In the genomic region with DNA sequence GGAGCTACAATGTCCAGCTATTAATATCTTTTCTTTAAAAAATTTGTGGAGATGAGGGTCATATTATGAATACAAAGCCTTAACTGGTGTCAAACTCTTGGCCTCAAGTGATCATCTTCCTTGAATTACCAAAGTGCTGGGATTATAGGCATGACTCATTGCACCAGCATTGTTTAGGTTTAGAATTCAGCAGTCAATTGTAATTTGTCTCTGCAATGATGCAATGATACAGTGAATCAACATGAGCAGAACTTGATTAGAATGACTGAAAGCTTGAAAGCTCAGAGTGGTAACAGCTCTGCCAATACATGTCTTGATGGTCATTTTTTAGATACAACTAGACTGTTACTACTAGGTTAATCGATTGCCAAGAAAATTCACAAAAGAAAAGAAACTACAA, we compare ENCODE assay signal across 16 cellular contexts.
A peak's percentile ranks its signal among the peaks of the same experiment; 100 is the strongest.
DNase-seq lines count a peak whose midpoint lies in the region; ATAC-seq, FAIRE-seq and TF ChIP-seq lines count a peak whose summit lies in the region.
"Had no signal": no experiment of that assay in that cellular context is flagged by ENCODE, and none has a peak within 500 bp of the region (broad histone marks: within the 10 kb centered on the region; RNA-seq: fewer than 3 reads in every experiment).

No MANE protein-coding gene starts in this region.

- H3K4me2 ChIP-seq in GM23248 (ENCODE audit: unreplicated experiment) (no peak overlapping the region), mesenchymal stem cell (ENCODE audit: low read length, poor library complexity, severe bottlenecking) (no peak overlapping the region), MM.1S (ENCODE audit: low read depth, low read length) (no peak overlapping the region)
- H3K4me2 ChIP-seq: smooth muscle cell had no signal

- H2AK5ac ChIP-seq in mesenchymal stem cell (ENCODE audit: low read length, severe bottlenecking): no peak overlapping the region

- H4K8ac ChIP-seq in mesenchymal stem cell (ENCODE audit: low read length): no peak overlapping the region

- H4K20me1 ChIP-seq in GM23248 (ENCODE audit: insufficient read depth) (no peaks in the 10 kb centered on the region), MM.1S (ENCODE audit: insufficient read depth, low read length) (no peaks in the 10 kb centered on the region)

- H3F3A ChIP-seq in GM23248 (ENCODE audit: insufficient read depth) (peaks cover 5% of the 10 kb centered on the region; the same call in 1 of the 2 replicates), MM.1S (ENCODE audit: insufficient read depth, low read length) (no peaks in the 10 kb centered on the region)

- in situ Hi-C loops in GM23248 (cut with MboI): no loop called here

- no peak overlapping the region for H4K91ac ChIP-seq in mesenchymal stem cell (ENCODE audit: low read length)

- 0 out of 2 replicates have a peak overlapping the region, but pooled peaks have one; percentile 9 for H2AFZ ChIP-seq in GM23248
- H2AFZ ChIP-seq in mesenchymal stem cell (ENCODE audit: low read depth, low read length): no peak overlapping the region
- H2AFZ ChIP-seq in MM.1S (ENCODE audit: low read length): no peak overlapping the region

- H3K27me3 ChIP-seq in GM23248 (replicated peaks; ENCODE audit: insufficient read depth) (no peaks in the 10 kb centered on the region), bronchial epithelial cell (ENCODE audit: control insufficient read depth, insufficient read depth, low read length) (no peaks in the 10 kb centered on the region), mesenchymal stem cell (ENCODE audit: control insufficient read depth in 1 of 2, insufficient read depth in 1 of 2, low read length in 2 of 2) (no peaks in the 10 kb centered on the region), right atrium auricular region (no peaks in the 10 kb centered on the region), MM.1S (replicated peaks; ENCODE audit: insufficient read depth, low read length) (no peaks in the 10 kb centered on the region)

- WGBS in GM23248 (ENCODE audit: low coverage in 1 of 2, low lambda C conversion rate in 2 of 2, missing lambda C conversion rate in 2 of 2), 2 experiments: 93 to 96% methylated on average over 1 of the region's 1 CpG
- no CpG with 5 or more reads among the region's 1 CpG for WGBS in mesenchymal stem cell

- H3K79me1 ChIP-seq in mesenchymal stem cell (replicated peaks; ENCODE audit: low read length, poor library complexity, severe bottlenecking): no peaks in the 10 kb centered on the region

- H3K23ac ChIP-seq in mesenchymal stem cell (ENCODE audit: low read length in 2 of 2): no peak overlapping the region

- H3K9me3 ChIP-seq in GM23248 (ENCODE audit: low read depth) (no peaks in the 10 kb centered on the region), mesenchymal stem cell (ENCODE audit: control insufficient read depth, low read length) (peaks cover 11% of the 10 kb centered on the region), right atrium auricular region (peaks cover 0 to 5% of the 10 kb centered on the region in 2 donors), MM.1S (replicated peaks; ENCODE audit: insufficient read depth, low read length) (no peaks in the 10 kb centered on the region)

- H3K9me2 ChIP-seq in GM23248 (ENCODE audit: insufficient read depth): peaks cover 4% of the 10 kb centered on the region; the same call in 1 of the 2 replicates
- H3K9me2 ChIP-seq in MM.1S (replicated peaks; ENCODE audit: insufficient read depth, low read length): no peaks in the 10 kb centered on the region

- H3K9ac ChIP-seq in GM23248 (no peak overlapping the region), mesenchymal stem cell (ENCODE audit: low read length) (no peak overlapping the region), MM.1S (ENCODE audit: low read length) (no peak overlapping the region)

- H3K36me3 ChIP-seq in GM23248 (ENCODE audit: low read depth) (no peaks in the 10 kb centered on the region), bronchial epithelial cell (ENCODE audit: control insufficient read depth, insufficient read depth, low read length) (no peaks in the 10 kb centered on the region), mesenchymal stem cell (ENCODE audit: control insufficient read depth in 1 of 2, insufficient read depth in 2 of 2, low read depth in 1 of 2, low read length in 2 of 2) (no peaks in the 10 kb centered on the region), right atrium auricular region (no peaks in the 10 kb centered on the region), MM.1S (replicated peaks; ENCODE audit: insufficient read depth, low read length) (no peaks in the 10 kb centered on the region)
- H3K36me3 ChIP-seq: WERI-Rb-1 had no signal

- H2BK15ac ChIP-seq in mesenchymal stem cell (ENCODE audit: low read depth, poor library complexity, severe bottlenecking): no peak overlapping the region

- no peak overlapping the region for H3K4ac ChIP-seq in mesenchymal stem cell (ENCODE audit: low read depth in 1 of 2, low read length in 2 of 2)

- H3K79me2 ChIP-seq in GM23248 (ENCODE audit: insufficient read depth): no peaks in the 10 kb centered on the region
- H3K79me2 ChIP-seq in MM.1S (ENCODE audit: low read length): no peaks in the 10 kb centered on the region

- no peak for TF ChIP-seq CTCF in bronchial epithelial cell (IDR thresholded peaks at IDR 0.05; ENCODE audit: insufficient read depth, low read length, severe bottlenecking)
- TF ChIP-seq CTCF in right atrium auricular region (IDR thresholded peaks at IDR 0.05): no peak
- TF ChIP-seq CTCF in MM.1S (IDR thresholded peaks at IDR 0.05; ENCODE audit: low read length): no peak

- H3K27ac ChIP-seq in GM23248 (no peak overlapping the region), mesenchymal stem cell (ENCODE audit: low read length, poor library complexity, severe bottlenecking) (no peak overlapping the region), right atrium auricular region (no peak overlapping the region), MM.1S (ENCODE audit: low read length) (no peak overlapping the region)
- H3K27ac ChIP-seq: WERI-Rb-1 had no signal

- DNase-seq in GM23248 (peak; percentile 52), LHCN-M2 (ENCODE audit: low read depth) (peak; percentile 79), bronchial epithelial cell (ENCODE audit: low read depth) (peak; percentile 96), mesenchymal stem cell (peak; percentile 81), right atrium auricular region (ENCODE audit: low spot score) (no peak), MM.1S (no peak)
- DNase-seq: activated naive CD4-positive, alpha-beta T cell treated with anti-CD3 and anti-CD28 coated beads, Interleukin-2, amount 10 ng/mL, durations not matched to agents 7 days and 5 days; CD4-positive, alpha-beta T cell; GDM1; KBM-7; NCI-H187 treated with DMSO at 0.1 percent for 48 hours; WERI-Rb-1 had no signal

- no peak overlapping the region for H3K14ac ChIP-seq in mesenchymal stem cell (ENCODE audit: low read length in 2 of 2)

- H3K18ac ChIP-seq in mesenchymal stem cell (ENCODE audit: low read depth in 1 of 2, low read length in 2 of 2): no peak overlapping the region

- H3K4me1 ChIP-seq in GM23248 (ENCODE audit: insufficient read depth) (peaks cover 10% of the 10 kb centered on the region; the same call in 1 of the 2 replicates), mesenchymal stem cell (ENCODE audit: control insufficient read depth, insufficient read depth, low read depth, low read length) (no peaks in the 10 kb centered on the region), right atrium auricular region (no peaks in the 10 kb centered on the region), MM.1S (ENCODE audit: low read length) (no peaks in the 10 kb centered on the region)

- H3K4me3 ChIP-seq in GM23248: no peak overlapping the region
- no peak overlapping the region for H3K4me3 ChIP-seq in bronchial epithelial cell (ENCODE audit: low read depth, low read length)
- H3K4me3 ChIP-seq in mesenchymal stem cell (ENCODE audit: insufficient read depth in 1 of 2, low read depth in 1 of 2, low read length in 2 of 2): no peak overlapping the region
- no peak overlapping the region for H3K4me3 ChIP-seq in right atrium auricular region
- H3K4me3 ChIP-seq in MM.1S (ENCODE audit: low read length): no peak overlapping the region
- H3K4me3 ChIP-seq: smooth muscle cell had no signal

- H2BK5ac ChIP-seq in mesenchymal stem cell (ENCODE audit: low read depth, low read length, poor library complexity, severe bottlenecking): no peak overlapping the region

- FAIRE-seq in bronchial epithelial cell (lab: Jason Lieb, UNC): peak; percentile 23
- FAIRE-seq: endothelial cell of umbilical vein had no signal

- no peak for ATAC-seq in GM19328 (IDR thresholded peaks at IDR 0.05; ENCODE audit: unreplicated experiment)
- no peak for ATAC-seq in GM19324 (IDR thresholded peaks at IDR 0.05; ENCODE audit: low FRiP score, unreplicated experiment)

- no peak overlapping the region for H2BK120ac ChIP-seq in mesenchymal stem cell (ENCODE audit: low read depth, low read length)

- H2BK12ac ChIP-seq in mesenchymal stem cell (ENCODE audit: low read length in 2 of 2): no peak overlapping the region

Comparison
In these comparisons a context has a peak if more than half of its experiments do, and no peak if none do; other contexts are left out.
1. DNase-seq: peak in GM23248 (single experiment), LHCN-M2 (single experiment), bronchial epithelial cell (single experiment) and mesenchymal stem cell (single experiment); none in right atrium auricular region (single experiment) and MM.1S (single experiment).